In the genomic region with DNA sequence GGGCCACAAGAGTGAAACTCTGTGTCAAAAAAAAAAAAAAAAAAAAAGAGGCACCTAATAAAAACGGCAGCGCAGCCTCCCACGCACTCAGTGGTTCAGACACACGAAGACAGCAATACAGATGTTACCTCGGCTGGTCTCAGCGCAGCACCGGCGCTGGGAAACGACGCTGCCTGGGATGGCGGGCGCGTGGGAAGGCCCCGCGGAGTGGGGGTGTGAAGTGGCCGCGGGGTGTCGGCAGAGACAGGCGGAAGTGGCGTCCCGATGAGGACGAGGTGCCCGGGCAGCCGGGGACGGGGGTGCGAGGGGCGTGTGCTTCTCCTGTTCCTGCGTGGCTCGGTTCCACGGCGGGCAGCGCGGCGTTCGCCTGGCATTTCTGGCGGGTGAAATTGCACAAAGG, we compare ENCODE assay signal across 21 cellular contexts.
"Had no signal": no experiment of that assay in that cellular context is flagged by ENCODE, and none has a peak within 500 bp of the region (broad histone marks: within the 10 kb centered on the region; RNA-seq: fewer than 3 reads in every experiment).

No MANE protein-coding gene starts in this region.

- H3K27ac ChIP-seq: coronary artery, foreskin keratinocyte, neural progenitor cell, parathyroid adenoma, prostate gland, right lobe of liver, tibial artery, upper lobe of left lung, uterus had no signal

- H3K4me2 ChIP-seq: neural progenitor cell had no signal

- H3K36me3 ChIP-seq: neural progenitor cell, prostate gland, right lobe of liver, tibial artery, upper lobe of left lung, uterus had no signal

- H3K4me1 Mint-ChIP-seq: endodermal cell had no signal

- H3K27ac Mint-ChIP-seq: endodermal cell; natural killer cell treated with Interleukin-12 subunit alpha and Interleukin-12 subunit beta and Interleukin-15 and Interleukin-18, amount 100 ng/mL, for 72 hours; neural progenitor cell; stimulated activated memory B cell treated with anti-CD40 and anti-IgM and Interleukin-4, amounts not matched to agents 10 μg/mL and 1 μg/mL and 100 μg/mL, for 72 hours; stimulated activated naive CD8-positive, alpha-beta T cell treated with anti-CD3 and anti-CD28 coated beads, Interleukin-15, Interleukin-2, amounts not matched to agents 100 ng/mL and 50 ng/mL, for 24 hours had no signal

- H3K4me3 Mint-ChIP-seq: endodermal cell; natural killer cell treated with Interleukin-12 subunit alpha and Interleukin-12 subunit beta and Interleukin-15 and Interleukin-18, amount 100 ng/mL, for 72 hours; neural progenitor cell; stimulated activated memory B cell treated with anti-CD40 and anti-IgM and Interleukin-4, amounts not matched to agents 10 μg/mL and 1 μg/mL and 100 μg/mL, for 72 hours; stimulated activated naive CD8-positive, alpha-beta T cell treated with anti-CD3 and anti-CD28 coated beads, Interleukin-15, Interleukin-2, amounts not matched to agents 100 ng/mL and 50 ng/mL, for 24 hours had no signal

- H3K4me3 ChIP-seq: coronary artery, neural progenitor cell, prostate gland, right lobe of liver, tibial artery, upper lobe of left lung, uterus had no signal

- H2AFZ ChIP-seq: neural progenitor cell, parathyroid adenoma had no signal

- H3K9me3 ChIP-seq: prostate gland, right lobe of liver, tibial artery, upper lobe of left lung, uterus had no signal

- H3K27me3 Mint-ChIP-seq: natural killer cell treated with Interleukin-12 subunit alpha and Interleukin-12 subunit beta and Interleukin-15 and Interleukin-18, amount 100 ng/mL, for 72 hours; stimulated activated naive CD8-positive, alpha-beta T cell treated with anti-CD3 and anti-CD28 coated beads, Interleukin-15, Interleukin-2, amounts not matched to agents 100 ng/mL and 50 ng/mL, for 24 hours had no signal

- H3K9me3 Mint-ChIP-seq: endodermal cell; natural killer cell treated with Interleukin-12 subunit alpha and Interleukin-12 subunit beta and Interleukin-15 and Interleukin-18, amount 100 ng/mL, for 72 hours; neural progenitor cell; stimulated activated memory B cell treated with anti-CD40 and anti-IgM and Interleukin-4, amounts not matched to agents 10 μg/mL and 1 μg/mL and 100 μg/mL, for 72 hours; stimulated activated naive CD8-positive, alpha-beta T cell treated with anti-CD3 and anti-CD28 coated beads, Interleukin-15, Interleukin-2, amounts not matched to agents 100 ng/mL and 50 ng/mL, for 24 hours had no signal

- H3K9ac ChIP-seq: neural progenitor cell, parathyroid adenoma had no signal

- H3K27me3 ChIP-seq: foreskin keratinocyte, neural progenitor cell, right lobe of liver, upper lobe of left lung, uterus had no signal

- H3K4me1 ChIP-seq: foreskin keratinocyte, neural progenitor cell, parathyroid adenoma, prostate gland, right lobe of liver, tibial artery, upper lobe of left lung, uterus had no signal

- H3K36me3 Mint-ChIP-seq: natural killer cell treated with Interleukin-12 subunit alpha and Interleukin-12 subunit beta and Interleukin-15 and Interleukin-18, amount 100 ng/mL, for 72 hours; neural progenitor cell; stimulated activated memory B cell treated with anti-CD40 and anti-IgM and Interleukin-4, amounts not matched to agents 10 μg/mL and 1 μg/mL and 100 μg/mL, for 72 hours had no signal

- ATAC-seq: foreskin keratinocyte; left lobe of liver; natural killer cell treated with Interleukin-12 subunit alpha and Interleukin-12 subunit beta and Interleukin-15 and Interleukin-18, amount 100 ng/mL, for 72 hours; right lobe of liver; stimulated activated memory B cell treated with anti-CD40 and anti-IgM and Interleukin-4, amounts not matched to agents 10 μg/mL and 1 μg/mL and 100 μg/mL, for 72 hours had no signal

- H3K79me2 ChIP-seq: parathyroid adenoma had no signal

- DNase-seq: effector CD4-positive, alpha-beta T cell; endodermal cell; erythroblast; foreskin keratinocyte; hippocampal formation; midbrain; occipital lobe; retina; right lobe of liver; stimulated activated CD4-positive, alpha-beta T cell treated with anti-CD3 and anti-CD28 coated beads, Interleukin-4, amount 100 ng/mL, for 1 hour; tibial artery; uterus had no signal
